ENCODE assay signal across 1 cellular context in the genomic region with DNA sequence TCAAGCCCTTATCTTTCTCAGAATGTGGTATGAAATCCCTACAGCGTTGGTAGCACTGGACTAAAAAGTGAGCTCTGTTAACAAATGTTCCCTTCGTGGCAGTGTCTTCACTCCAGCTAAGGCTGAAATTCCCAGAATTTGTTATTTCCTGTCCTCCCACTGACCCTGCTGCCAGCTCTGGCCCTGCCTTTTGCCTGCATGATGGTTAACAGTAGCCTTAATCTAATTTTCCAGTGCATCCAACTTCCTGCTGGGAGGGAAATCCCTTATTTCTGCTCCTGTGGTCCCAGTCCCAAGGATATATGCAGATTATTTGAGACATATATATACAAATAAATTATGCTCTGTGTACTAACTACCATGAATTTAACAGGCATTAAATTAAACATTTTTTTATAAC.
A peak's percentile ranks its signal among the peaks of the same experiment; 100 is the strongest.
TF ChIP-seq lines count a peak whose summit lies in the region.

No MANE protein-coding gene starts in this region.

TF ChIP-seq in SK-N-SH treated with all-trans-retinoic acid at 6 μM for 48 hours, 23 proteins besides CTCF, POLR2A, EP300 and RAD21 (continued from another document):
- TF ChIP-seq ARNTL (CRISPR knock-in tag; IDR thresholded peaks at IDR 0.05; ENCODE audit: borderline replicate concordance, low read depth) (no peak), TOX (CRISPR knock-in tag; IDR thresholded peaks at IDR 0.05; ENCODE audit: borderline replicate concordance) (peak; percentile 51; the same call in 1 of the 2 replicates), ZNF8 (CRISPR knock-in tag; IDR thresholded peaks at IDR 0.05) (0 out of 2 replicates have a peak, but pooled peaks have one; percentile 43)
